Comparison of ENCODE assay signal across 1 cellular context in genomic region chr19:47228168-47228936, GRCh38.
TF ChIP-seq lines count a peak whose summit lies in the region.

No MANE protein-coding gene starts in this region.

TF ChIP-seq in HepG2, 621 proteins besides CTCF, POLR2A, EP300 and RAD21 (continues in another document):
- TF ChIP-seq AKNA (CRISPR knock-in tag; IDR thresholded peaks at IDR 0.05; ENCODE audit: borderline replicate concordance) (no peak), ARNTL (CRISPR knock-in tag; IDR thresholded peaks at IDR 0.05) (0 out of 2 replicates have a peak, but pooled peaks have one; percentile 33), SOX13 (IDR thresholded peaks at IDR 0.05) (no peak), SOX13 (CRISPR knock-in tag; conservative IDR thresholded peaks at IDR 0.05 in 1 of 2, IDR thresholded peaks at IDR 0.05 in 1 of 2) (peak in 1 of 2 experiments; percentile 37; a peak in 2 of 4 replicates), ZNF546 (CRISPR knock-in tag; conservative IDR thresholded peaks at IDR 0.05) (0 out of 2 replicates have a peak, but pooled peaks have one; percentile 58), ZNF274 (CRISPR knock-in tag; IDR thresholded peaks at IDR 0.05) (peak; percentile 41; the same call in 1 of the 2 replicates), ZNF567 (CRISPR knock-in tag; IDR thresholded peaks at IDR 0.05; ENCODE audit: borderline replicate concordance) (no peak), PATZ1 (CRISPR knock-in tag; IDR thresholded peaks at IDR 0.05) (peak; percentile 82), ZNF670 (CRISPR knock-in tag; IDR thresholded peaks at IDR 0.05; ENCODE audit: borderline replicate concordance) (no peak), ZSCAN21 (CRISPR knock-in tag; IDR thresholded peaks at IDR 0.05; ENCODE audit: borderline replicate concordance) (no peak), ARNT2 (CRISPR knock-in tag; IDR thresholded peaks at IDR 0.05; ENCODE audit: low read depth) (peak; percentile 60; the same call in 1 of the 2 replicates), MYC (CRISPR knock-in tag; IDR thresholded peaks at IDR 0.05; ENCODE audit: borderline replicate concordance) (peak; percentile 50; the same call in 1 of the 2 replicates), ZNF777 (CRISPR knock-in tag; IDR thresholded peaks at IDR 0.05) (peak; percentile 41; the same call in 1 of the 2 replicates), ZNF318 (CRISPR knock-in tag; IDR thresholded peaks at IDR 0.05) (0 out of 2 replicates have a peak, but pooled peaks have one; percentile 27), NCOA2 (CRISPR knock-in tag; IDR thresholded peaks at IDR 0.05) (0 out of 2 replicates have a peak, but pooled peaks have one; percentile 25), MIER2 (CRISPR knock-in tag; IDR thresholded peaks at IDR 0.05) (no peak), CERS6 (CRISPR knock-in tag; IDR thresholded peaks at IDR 0.05) (no peak), ZNF251 (CRISPR knock-in tag; IDR thresholded peaks at IDR 0.05) (no peak), NONO (IDR thresholded peaks at IDR 0.05) (no peak), NONO (CRISPR knock-in tag; conservative IDR thresholded peaks at IDR 0.05) (peak; percentile 41; the same call in 1 of the 2 replicates), SAP130 (CRISPR knock-in tag; IDR thresholded peaks at IDR 0.05; ENCODE audit: low read depth) (peak; percentile 77), AGO2 (optimal IDR thresholded peaks at IDR 0.05; ENCODE audit: low read depth, low read length) (peak; percentile 82), ZNF232 (CRISPR knock-in tag; IDR thresholded peaks at IDR 0.05; ENCODE audit: borderline replicate concordance) (0 out of 2 replicates have a peak, but pooled peaks have one; percentile 28), TSC22D2 (CRISPR knock-in tag; IDR thresholded peaks at IDR 0.05; ENCODE audit: borderline replicate concordance) (no peak), ELF3 (CRISPR knock-in tag; IDR thresholded peaks at IDR 0.05) (0 out of 2 replicates have a peak, but pooled peaks have one; percentile 21), TRIM24 (CRISPR knock-in tag; IDR thresholded peaks at IDR 0.05) (0 out of 2 replicates have a peak, but pooled peaks have one; percentile 9), DMTF1 (CRISPR knock-in tag; IDR thresholded peaks at IDR 0.05) (no peak), ZBTB46 (CRISPR knock-in tag; IDR thresholded peaks at IDR 0.05; ENCODE audit: borderline replicate concordance) (no peak)
- TF ChIP-seq, protein P1, sequence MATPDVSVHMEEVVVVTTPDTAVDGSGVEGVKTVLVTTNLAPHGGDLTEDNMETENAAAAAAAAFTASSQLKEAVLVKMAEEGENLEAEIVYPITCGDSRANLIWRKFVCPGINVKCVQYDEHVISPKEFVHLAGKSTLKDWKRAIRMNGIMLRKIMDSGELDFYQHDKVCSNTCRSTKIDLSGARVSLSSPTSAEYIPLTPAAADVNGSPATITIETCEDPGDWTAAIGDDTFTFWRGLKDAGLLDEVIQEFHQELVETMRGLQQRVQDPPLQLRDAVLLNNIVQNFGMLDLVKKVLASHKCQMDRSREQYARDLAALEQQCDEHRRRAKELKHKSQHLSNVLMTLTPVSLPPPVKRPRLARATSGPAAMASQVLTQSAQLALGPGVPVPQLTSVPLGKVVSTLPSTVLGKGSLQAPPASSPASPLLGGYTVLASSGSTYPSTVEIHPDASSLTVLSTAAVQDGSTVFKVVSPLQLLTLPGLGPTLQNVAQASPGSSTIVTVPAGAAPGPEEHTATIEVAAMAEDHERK (CRISPR knock-in tag; IDR thresholded peaks at IDR 0.05; ENCODE audit: low read depth): no peak
- TF ChIP-seq, protein P2, sequence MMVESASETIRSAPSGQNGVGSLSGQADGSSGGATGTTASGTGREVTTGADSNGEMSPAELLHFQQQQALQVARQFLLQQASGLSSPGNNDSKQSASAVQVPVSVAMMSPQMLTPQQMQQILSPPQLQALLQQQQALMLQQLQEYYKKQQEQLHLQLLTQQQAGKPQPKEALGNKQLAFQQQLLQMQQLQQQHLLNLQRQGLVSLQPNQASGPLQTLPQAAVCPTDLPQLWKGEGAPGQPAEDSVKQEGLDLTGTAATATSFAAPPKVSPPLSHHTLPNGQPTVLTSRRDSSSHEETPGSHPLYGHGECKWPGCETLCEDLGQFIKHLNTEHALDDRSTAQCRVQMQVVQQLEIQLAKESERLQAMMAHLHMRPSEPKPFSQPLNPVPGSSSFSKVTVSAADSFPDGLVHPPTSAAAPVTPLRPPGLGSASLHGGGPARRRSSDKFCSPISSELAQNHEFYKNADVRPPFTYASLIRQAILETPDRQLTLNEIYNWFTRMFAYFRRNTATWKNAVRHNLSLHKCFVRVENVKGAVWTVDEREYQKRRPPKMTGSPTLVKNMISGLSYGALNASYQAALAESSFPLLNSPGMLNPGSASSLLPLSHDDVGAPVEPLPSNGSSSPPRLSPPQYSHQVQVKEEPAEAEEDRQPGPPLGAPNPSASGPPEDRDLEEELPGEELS (CRISPR knock-in tag; IDR thresholded peaks at IDR 0.05): peak; percentile 33; the same call in 1 of the 2 replicates
